Comparison of ENCODE assay signal across 7 cellular contexts in the genomic region with DNA sequence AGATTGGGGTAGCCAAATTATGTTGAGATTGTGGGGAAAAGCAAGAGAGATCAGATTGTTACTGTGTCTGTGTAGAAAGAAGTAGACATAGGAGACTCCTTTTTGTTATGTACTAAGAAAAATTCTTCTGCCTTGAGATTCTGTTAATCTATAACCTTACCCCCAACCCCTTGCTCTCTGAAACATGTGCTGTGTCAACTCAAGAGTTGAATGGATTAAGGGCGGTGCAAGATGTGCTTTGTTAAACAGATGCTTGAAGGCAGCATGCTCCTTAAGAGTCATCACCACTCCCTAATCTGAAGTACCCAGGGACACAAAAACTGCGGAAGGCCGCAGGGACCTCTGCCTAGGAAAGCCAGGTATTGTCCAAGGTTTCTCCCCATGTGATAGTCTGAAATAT. TPM values are rescaled to one million over a fixed set of nuclear protein-coding genes. Genes with fewer than 3 reads are reported as not detected.
"Had no signal": no experiment of that assay in that cellular context is flagged by ENCODE, and none has a peak within 500 bp of the region (broad histone marks: within the 10 kb centered on the region; RNA-seq: fewer than 3 reads in every experiment).

No MANE protein-coding gene starts in this region.

RNA-seq across cellular contexts. Expression of gene KLRB1, which starts 7.3 kb away (rescaled TPM):
- total RNA-seq: chondrocyte, endodermal cell, glomerular endothelial cell, kidney epithelial cell, mammary epithelial cell, myocyte, osteocyte had no signal
- polyA plus RNA-seq: mammary epithelial cell had no signal
